In genomic region chr13:33126909-33127607, GRCh38 we compare ENCODE assay signal across 10 cellular contexts.
DNase-seq lines count a peak whose midpoint lies in the region; ATAC-seq and TF ChIP-seq lines count a peak whose summit lies in the region.
"Had no signal": no experiment of that assay in that cellular context is flagged by ENCODE, and none has a peak within 500 bp of the region (broad histone marks: within the 10 kb centered on the region; RNA-seq: fewer than 3 reads in every experiment).

No MANE protein-coding gene starts in this region.

- H3K9me3 Mint-ChIP-seq in T-cell, result no peaks in the 10 kb centered on the region
- H3K9me3 Mint-ChIP-seq: stimulated activated naive CD8-positive, alpha-beta T cell treated with anti-CD3 and anti-CD28 coated beads, Interleukin-15, Interleukin-2, amounts not matched to agents 100 ng/mL and 50 ng/mL, for 24 hours had no signal

- H3K4me3 ChIP-seq in IMR-90 (ENCODE audit: insufficient read depth, low read depth, low read length), result no peak overlapping the region
- H3K4me3 ChIP-seq in liver (ENCODE audit: low read depth in 1 of 3, low read length in 3 of 3), result no peak overlapping the region
- no peak overlapping the region for H3K4me3 ChIP-seq in suprapubic skin

- CTCF ChIA-PET in IMR-90 (lab: Yijun Ruan, JAX) (interaction anchor here (0.9 to 1.1 kb wide), 2 partner anchors 64 to 458 kb away, joined by 3 to 4 read pairs; no protein-coding TSS in a partner anchor), T-cell (lab: Charles Lee) (no interaction called here)

- ATAC-seq in IMR-90 (ENCODE audit: low read depth) (no peak), HG03521 (IDR thresholded peaks at IDR 0.05; ENCODE audit: unreplicated experiment) (no peak), T-cell (replicated peaks in 1 of 4) (no peak)

- peak overlapping the region; percentile 21; the same call in 1 of the 3 replicates for H2BK15ac ChIP-seq in IMR-90 (ENCODE audit: low read depth, low read length)

- H3K14ac ChIP-seq in IMR-90 (replicated peaks; ENCODE audit: low read depth, low read length), result peak overlapping the region; percentile 69

- H4K91ac ChIP-seq in IMR-90 (ENCODE audit: insufficient read depth, low read depth, low read length), result peak overlapping the region; percentile 35; the same call in 1 of the 2 replicates

- H2BK5ac ChIP-seq in IMR-90 (ENCODE audit: low read depth, low read length, poor library complexity, severe bottlenecking), result peak overlapping the region; percentile 84

- peak overlapping the region; percentile 4; the same call in 1 of the 2 replicates for H3K4me2 ChIP-seq in IMR-90 (ENCODE audit: low read depth, low read length)

- H3K23ac ChIP-seq in IMR-90 (ENCODE audit: low read depth, low read length), result peak overlapping the region; percentile 89

- H3K9ac ChIP-seq in IMR-90 (ENCODE audit: low read depth, low read length) (no peak overlapping the region), liver (ENCODE audit: low read depth in 1 of 2, low read length in 2 of 2) (no peak overlapping the region)

- H3K56ac ChIP-seq in IMR-90 (ENCODE audit: extremely low read depth, insufficient read depth, low read length), result no peak overlapping the region

- H2BK120ac ChIP-seq in IMR-90 (ENCODE audit: low read depth, low read length), result peak overlapping the region; percentile 83

- H4K20me1 ChIP-seq in IMR-90 (ENCODE audit: insufficient read depth, low read length), result peaks cover 13% of the 10 kb centered on the region

- H3K36me3 ChIP-seq in IMR-90 (ENCODE audit: control insufficient read depth, insufficient read depth, low read length) (peaks cover 49% of the 10 kb centered on the region), liver (ENCODE audit: control insufficient read depth in 4 of 4, insufficient read depth in 3 of 4, low read depth in 1 of 4, low read length in 3 of 4) (peaks cover 0 to 7% (median 2%) of the 10 kb centered on the region in 4 donors), suprapubic skin (peaks cover 22% of the 10 kb centered on the region)

- TF ChIP-seq POLR2A in IMR-90 (IDR thresholded peaks at IDR 0.05; ENCODE audit: low read depth, low read length), result no peak
- no peak for TF ChIP-seq POLR2A in suprapubic skin (IDR thresholded peaks at IDR 0.05)

- WGBS in IMR-90 (ENCODE audit: extremely low coverage in 2 of 2, insufficient read length in 1 of 2), 2 experiments, result 52% methylated on average over 11 of the region's 16 CpGs; no CpG with 5 or more reads in 1 of the 2 experiments
- 83% methylated on average over 16 of the region's 16 CpGs for WGBS in liver
- 59% methylated on average over 16 of the region's 16 CpGs for WGBS in suprapubic skin

- peaks cover 4 to 5% of the 10 kb centered on the region in 2 donors for H3K27me3 Mint-ChIP-seq in T-cell

- peaks cover 32% of the 10 kb centered on the region for H3K9me1 ChIP-seq in IMR-90 (ENCODE audit: insufficient read depth, low read length)

- dilution Hi-C loops in IMR-90 (cut with HindIII; ENCODE audit: low sequenced_read_pairs, unreplicated experiment), result no loop called here

- H4K8ac ChIP-seq in IMR-90 (ENCODE audit: low read depth in 2 of 2, low read length in 2 of 2), result peak overlapping the region; percentile 6 to 38; a peak in 3 of 4 replicates

- TF ChIP-seq CTCF in IMR-90 (conservative IDR thresholded peaks at IDR 0.05; ENCODE audit: low read depth, low read length) (no peak), liver (IDR thresholded peaks at IDR 0.05; ENCODE audit: low read depth, low read length, missing input control) (no peak), suprapubic skin (IDR thresholded peaks at IDR 0.05) (no peak)

- H3K9me3 ChIP-seq in IMR-90 (ENCODE audit: control insufficient read depth, insufficient read depth, low read length) (no peaks in the 10 kb centered on the region), liver (ENCODE audit: control insufficient read depth in 4 of 4, low read length in 3 of 4) (no peaks in the 10 kb centered on the region), suprapubic skin (no peaks in the 10 kb centered on the region)

- H3K4me1 Mint-ChIP-seq in T-cell, result peaks cover 0 to 5% (median 0%) of the 10 kb centered on the region in 3 donors

- peak overlapping the region; percentile 9 for H4K5ac ChIP-seq in IMR-90 (ENCODE audit: low read depth, low read length)

- intact Hi-C loops in IMR-90 (cut with micrococcal nuclease), result loop anchor here (5.0 to 10.0 kb wide), 3 partner anchors 160 to 598 kb away; partner anchors contain the start of gene STARD13

- H3K27ac ChIP-seq in IMR-90 (ENCODE audit: insufficient read depth, low read length) (peak overlapping the region; percentile 81), liver (ENCODE audit: low read depth in 1 of 2, low read length in 2 of 2) (peak overlapping the region; percentile 79 to 93), suprapubic skin (peak overlapping the region; percentile 88)

- no peak for TF ChIP-seq RAD21 in IMR-90 (IDR thresholded peaks at IDR 0.05; ENCODE audit: low read length)
- no peak for TF ChIP-seq RAD21 in liver (IDR thresholded peaks at IDR 0.05)

- BruUV-seq in IMR-90 (replicated peaks; lab: Mats Ljungman, UMichigan), result no TSS peak

- peak overlapping the region; percentile 55 for H2AK9ac ChIP-seq in IMR-90 (replicated peaks; ENCODE audit: low read depth, low read length, poor library complexity)

- peak overlapping the region; percentile 78 for H3K4ac ChIP-seq in IMR-90 (ENCODE audit: low read depth, low read length)

- peaks cover 30% of the 10 kb centered on the region for H3K4me1 ChIP-seq in IMR-90 (ENCODE audit: control insufficient read depth, insufficient read depth, low read length)
- peaks cover 9 to 29% (median 21%) of the 10 kb centered on the region in 4 donors for H3K4me1 ChIP-seq in liver (ENCODE audit: control insufficient read depth in 4 of 4, insufficient read depth in 4 of 4, low read length in 3 of 4)
- peaks cover 39% of the 10 kb centered on the region for H3K4me1 ChIP-seq in suprapubic skin

- no peaks in the 10 kb centered on the region for H3K36me3 Mint-ChIP-seq in T-cell

- peaks cover 49 to 79% of the 10 kb centered on the region in 2 experiments for H3K79me1 ChIP-seq in IMR-90 (ENCODE audit: low read depth in 1 of 2, low read length in 2 of 2)

- peak overlapping the region; percentile 82 for H2BK20ac ChIP-seq in IMR-90 (ENCODE audit: low read depth, low read length)

- H3K18ac ChIP-seq in IMR-90 (ENCODE audit: low read depth, low read length), result peak overlapping the region; percentile 67

- POLR2A ChIA-PET in IMR-90 (lab: Charles Lee; ENCODE audit: unreplicated experiment) (no interaction called here), T-cell (lab: Charles Lee) (no interaction called here)

- TF ChIP-seq EP300 in suprapubic skin (IDR thresholded peaks at IDR 0.05), result no peak

- no peak overlapping the region for H3K27ac Mint-ChIP-seq in T-cell
- H3K27ac Mint-ChIP-seq: stimulated activated naive CD8-positive, alpha-beta T cell treated with anti-CD3 and anti-CD28 coated beads, Interleukin-15, Interleukin-2, amounts not matched to agents 100 ng/mL and 50 ng/mL, for 24 hours had no signal

- in situ Hi-C loops in IMR-90 (cut with MboI; ENCODE audit: low sequenced_read_pairs), result no loop called here

- DNase-seq in IMR-90, result peak; percentile 65
- peak; percentile 47 for DNase-seq in dermis blood vessel endothelial cell
- peak in 1 of 2 donors; percentile 66 for DNase-seq in suprapubic skin (ENCODE audit: low spot score in 2 of 2)
- DNase-seq in occipital lobe (lab: John Stamatoyannopoulos, UW), result no peak
- no peak for DNase-seq in T-cell
- no peak for DNase-seq in stimulated activated CD4-positive, alpha-beta T cell treated with anti-CD3 and anti-CD28 coated beads, Interleukin-4, amount 100 ng/mL, for 4 hours
- DNase-seq: activated CD4-positive, alpha-beta T cell treated with anti-CD3 and anti-CD28 coated beads, Interleukin-2, amount 50 U/mL, for 48 hours had no signal

- H3K27me3 ChIP-seq in IMR-90 (ENCODE audit: control insufficient read depth, insufficient read depth, low read length), result no peaks in the 10 kb centered on the region
- no peaks in the 10 kb centered on the region for H3K27me3 ChIP-seq in liver (ENCODE audit: control insufficient read depth in 4 of 4, insufficient read depth in 4 of 4, low read length in 3 of 4)
- H3K27me3 ChIP-seq in suprapubic skin, result no peaks in the 10 kb centered on the region

- H3K4me3 Mint-ChIP-seq in T-cell, result no peak overlapping the region
- H3K4me3 Mint-ChIP-seq: stimulated activated naive CD8-positive, alpha-beta T cell treated with anti-CD3 and anti-CD28 coated beads, Interleukin-15, Interleukin-2, amounts not matched to agents 100 ng/mL and 50 ng/mL, for 24 hours had no signal

- peak overlapping the region; percentile 73 for H2AK5ac ChIP-seq in IMR-90 (ENCODE audit: low read depth, low read length)

- H2AFZ ChIP-seq in IMR-90 (replicated peaks; ENCODE audit: low read length, poor library complexity), result peak overlapping the region; percentile 29

TF ChIP-seq in IMR-90, 13 proteins besides CTCF, POLR2A, EP300 and RAD21 (continues in another document):
- TF ChIP-seq NFE2L2 (IDR thresholded peaks at IDR 0.05; ENCODE audit: low read depth, low read length) (no peak), CEBPB (IDR thresholded peaks at IDR 0.05; ENCODE audit: low read depth, low read length) (no peak), BHLHE40 (IDR thresholded peaks at IDR 0.05; ENCODE audit: low read depth, low read length) (no peak), FOS (IDR thresholded peaks at IDR 0.05; ENCODE audit: low read depth, low read length) (no peak)
- TF ChIP-seq, protein P1, sequence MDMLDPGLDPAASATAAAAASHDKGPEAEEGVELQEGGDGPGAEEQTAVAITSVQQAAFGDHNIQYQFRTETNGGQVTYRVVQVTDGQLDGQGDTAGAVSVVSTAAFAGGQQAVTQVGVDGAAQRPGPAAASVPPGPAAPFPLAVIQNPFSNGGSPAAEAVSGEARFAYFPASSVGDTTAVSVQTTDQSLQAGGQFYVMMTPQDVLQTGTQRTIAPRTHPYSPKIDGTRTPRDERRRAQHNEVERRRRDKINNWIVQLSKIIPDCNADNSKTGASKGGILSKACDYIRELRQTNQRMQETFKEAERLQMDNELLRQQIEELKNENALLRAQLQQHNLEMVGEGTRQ (IDR thresholded peaks at IDR 0.05; ENCODE audit: low read depth, low read length), result no peak

TF ChIP-seq in liver, 16 proteins besides CTCF, POLR2A, EP300 and RAD21:
- no peak for TF ChIP-seq GABPA (IDR thresholded peaks at IDR 0.05 in 1 of 2, conservative IDR thresholded peaks at IDR 0.05 in 1 of 2)

Comparison
In these comparisons a context has a peak if more than half of its experiments do, and no peak if none do; other contexts are left out.
1. DNase-seq: peak in IMR-90 (single experiment) and dermis blood vessel endothelial cell (single experiment); none in occipital lobe (single experiment), T-cell (0 of 34) and stimulated activated CD4-positive, alpha-beta T cell treated with anti-CD3 and anti-CD28 coated beads, Interleukin-4, amount 100 ng/mL, for 4 hours (0 of 2).
2. Peak in every context shown above with its lines, with median percentiles within 50 percentile points of each other: H3K27ac ChIP-seq.